Comparison of ENCODE assay signal across 8 cellular contexts in the genomic region with DNA sequence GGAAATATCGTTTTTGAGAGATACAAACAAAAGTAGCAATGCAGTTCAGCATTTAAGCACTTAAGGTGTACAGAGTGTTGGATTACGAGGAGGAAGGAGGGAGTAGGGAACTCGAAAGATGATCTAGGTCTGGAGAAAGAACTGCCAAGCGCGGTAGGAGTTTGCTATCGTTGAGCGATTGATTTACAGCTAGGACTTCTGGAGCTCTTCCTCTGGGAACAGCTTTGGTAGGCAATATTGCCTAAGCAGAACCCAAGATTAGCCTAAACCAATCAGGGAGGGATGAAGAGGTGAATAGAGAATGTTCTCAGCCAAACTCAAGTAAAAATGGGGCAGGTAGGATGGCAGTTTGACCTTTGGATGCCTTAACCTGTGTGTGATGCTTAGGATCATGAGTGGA. TPM values are rescaled to one million over a fixed set of nuclear protein-coding genes. Genes with fewer than 3 reads are reported as not detected.
A peak's percentile ranks its signal among the peaks of the same experiment; 100 is the strongest.
DNase-seq lines count a peak whose midpoint lies in the region; ATAC-seq, FAIRE-seq and TF ChIP-seq lines count a peak whose summit lies in the region.

No MANE protein-coding gene starts in this region.

- TF ChIP-seq CTCF in kidney epithelial cell (IDR thresholded peaks at IDR 0.05; ENCODE audit: insufficient read depth, low read length, poor library complexity, severe bottlenecking) (no peak), tibial artery (IDR thresholded peaks at IDR 0.05) (no peak)

- FAIRE-seq in frontal cortex (lab: Jason Lieb, UNC), result no peak

- DNase-seq in activated CD8-positive, alpha-beta memory T cell treated with anti-CD3 and anti-CD28 coated beads, Interleukin-2, amount 10 ng/mL, durations not matched to agents 7 days and 5 days, result no peak
- DNase-seq in activated CD8-positive, alpha-beta memory T cell treated with anti-CD3 and anti-CD28 coated beads for 24 hours, result no peak
- DNase-seq in activated naive CD4-positive, alpha-beta T cell treated with anti-CD3 and anti-CD28 coated beads, Interleukin-2, amount 50 U/mL, for 72 hours (ENCODE audit: low spot score in 2 of 2), result no peak
- DNase-seq in kidney epithelial cell (ENCODE audit: low read depth) (no peak), tibial artery (no peak), frontal cortex (ENCODE audit: low spot score in 2 of 2) (no peak), NCI-H524 treated with DMSO at 0.1 percent for 48 hours (lab: John Stamatoyannopoulos, UW) (no peak)

- no peak for ATAC-seq in activated CD8-positive, alpha-beta memory T cell treated with anti-CD3 and anti-CD28 coated beads, Interleukin-2, amount 10 ng/mL, durations not matched to agents 7 days and 5 days
- ATAC-seq in activated naive CD4-positive, alpha-beta T cell treated with anti-CD3 and anti-CD28 coated beads, Interleukin-2, amount 50 U/mL, for 72 hours, result no peak
- ATAC-seq in HG02798 (IDR thresholded peaks at IDR 0.05; ENCODE audit: poor library complexity, unreplicated experiment), result no peak

- H3K9me3 Mint-ChIP-seq in activated CD8-positive, alpha-beta memory T cell treated with anti-CD3 and anti-CD28 coated beads, Interleukin-2, amount 10 ng/mL, durations not matched to agents 7 days and 5 days (ENCODE audit: low read depth), result no peaks in the 10 kb centered on the region
- H3K9me3 Mint-ChIP-seq in activated naive CD4-positive, alpha-beta T cell treated with anti-CD3 and anti-CD28 coated beads, Interleukin-2, amount 50 U/mL, for 72 hours, result no peaks in the 10 kb centered on the region

- peaks cover 3% of the 10 kb centered on the region for H3K27me3 Mint-ChIP-seq in activated CD8-positive, alpha-beta memory T cell treated with anti-CD3 and anti-CD28 coated beads, Interleukin-2, amount 10 ng/mL, durations not matched to agents 7 days and 5 days

- H3K4me3 ChIP-seq in kidney epithelial cell (ENCODE audit: low read depth, low read length) (peak overlapping the region; percentile 90), tibial artery (peak overlapping the region; percentile 92 to 93)

- H3K4me1 ChIP-seq in tibial artery, result peaks cover 0 to 42% (median 30%) of the 10 kb centered on the region in 4 donors

- peak overlapping the region; percentile 99 for H3K4me3 Mint-ChIP-seq in activated CD8-positive, alpha-beta memory T cell treated with anti-CD3 and anti-CD28 coated beads, Interleukin-2, amount 10 ng/mL, durations not matched to agents 7 days and 5 days

- H3K27ac Mint-ChIP-seq in activated CD8-positive, alpha-beta memory T cell treated with anti-CD3 and anti-CD28 coated beads, Interleukin-2, amount 10 ng/mL, durations not matched to agents 7 days and 5 days, result peak overlapping the region; percentile 93
- peak overlapping the region; percentile 88 to 96 for H3K27ac Mint-ChIP-seq in activated naive CD4-positive, alpha-beta T cell treated with anti-CD3 and anti-CD28 coated beads, Interleukin-2, amount 50 U/mL, for 72 hours

- peak overlapping the region; percentile 92 to 94 for H3K27ac ChIP-seq in tibial artery

- H3K27me3 ChIP-seq in kidney epithelial cell (ENCODE audit: control insufficient read depth, insufficient read depth, low read length), result no peaks in the 10 kb centered on the region
- no peaks in the 10 kb centered on the region for H3K27me3 ChIP-seq in tibial artery

- CTCF ChIA-PET in activated CD8-positive, alpha-beta memory T cell treated with anti-CD3 and anti-CD28 coated beads, Interleukin-2, amount 10 ng/mL, durations not matched to agents 7 days and 5 days (lab: Charles Lee), result interaction anchor here (1.0 to 4.4 kb wide), 8 partner anchors 10 to 184 kb away, joined by 3 to 20 read pairs (median 4); no protein-coding TSS in a partner anchor

- H3K36me3 ChIP-seq in kidney epithelial cell (ENCODE audit: control insufficient read depth, insufficient read depth, low read length) (no peaks in the 10 kb centered on the region), tibial artery (no peaks in the 10 kb centered on the region)

- H3K36me3 Mint-ChIP-seq in activated CD8-positive, alpha-beta memory T cell treated with anti-CD3 and anti-CD28 coated beads, Interleukin-2, amount 10 ng/mL, durations not matched to agents 7 days and 5 days, result peaks cover 22% of the 10 kb centered on the region
- H3K36me3 Mint-ChIP-seq in activated naive CD4-positive, alpha-beta T cell treated with anti-CD3 and anti-CD28 coated beads, Interleukin-2, amount 50 U/mL, for 72 hours, result peaks cover 16 to 17% of the 10 kb centered on the region in 2 donors

- peaks cover 61% of the 10 kb centered on the region for H3K4me1 Mint-ChIP-seq in activated CD8-positive, alpha-beta memory T cell treated with anti-CD3 and anti-CD28 coated beads, Interleukin-2, amount 10 ng/mL, durations not matched to agents 7 days and 5 days

- no peaks in the 10 kb centered on the region for H3K9me3 ChIP-seq in tibial artery

- intact Hi-C loops in tibial artery (cut with DNase I; ENCODE audit: low total_unique reads), result no loop called here

RNA-seq across cellular contexts. Expression of gene CLTA, which starts 1.0 kb away (rescaled TPM):
- total RNA-seq in activated CD8-positive, alpha-beta memory T cell treated with anti-CD3 and anti-CD28 coated beads, Interleukin-2, amount 10 ng/mL, durations not matched to agents 7 days and 5 days, result 100 to 1,000 TPM; 156 to 177 TPM
- 100 to 1,000 TPM in 1 of 2 donors, 10 to 100 TPM in 1; 77.0 to 127 TPM for total RNA-seq in activated naive CD4-positive, alpha-beta T cell treated with anti-CD3 and anti-CD28 coated beads, Interleukin-2, amount 50 U/mL, for 72 hours
- total RNA-seq in kidney epithelial cell, result 482 and 576 TPM in 2 replicates
- 152 TPM for total RNA-seq in frontal cortex

RNA-seq across cellular contexts. Expression of gene CCIN, which starts 22.5 kb away (rescaled TPM):
- under 1 TPM in 1 of 2 experiments, not detected in 1; 0.15 TPM for total RNA-seq in activated CD8-positive, alpha-beta memory T cell treated with anti-CD3 and anti-CD28 coated beads, Interleukin-2, amount 10 ng/mL, durations not matched to agents 7 days and 5 days
- total RNA-seq in activated naive CD4-positive, alpha-beta T cell treated with anti-CD3 and anti-CD28 coated beads, Interleukin-2, amount 50 U/mL, for 72 hours, result not detected
- not detected in 2 replicates for total RNA-seq in kidney epithelial cell
- not detected for total RNA-seq in frontal cortex

RNA-seq across cellular contexts. Expression of gene GLIPR2, which starts 55.2 kb away (rescaled TPM):
- total RNA-seq in activated CD8-positive, alpha-beta memory T cell treated with anti-CD3 and anti-CD28 coated beads, Interleukin-2, amount 10 ng/mL, durations not matched to agents 7 days and 5 days, result 10 to 100 TPM; 28.4 to 49.8 TPM
- 10 to 100 TPM in 1 of 2 donors, 1 to 10 TPM in 1; 4.0 to 17.0 TPM for total RNA-seq in activated naive CD4-positive, alpha-beta T cell treated with anti-CD3 and anti-CD28 coated beads, Interleukin-2, amount 50 U/mL, for 72 hours
- total RNA-seq in kidney epithelial cell (38.6 and 43.1 TPM in 2 replicates), frontal cortex (8.6 TPM)
